14 cellular contexts compared by ENCODE assay signal in the genomic region with DNA sequence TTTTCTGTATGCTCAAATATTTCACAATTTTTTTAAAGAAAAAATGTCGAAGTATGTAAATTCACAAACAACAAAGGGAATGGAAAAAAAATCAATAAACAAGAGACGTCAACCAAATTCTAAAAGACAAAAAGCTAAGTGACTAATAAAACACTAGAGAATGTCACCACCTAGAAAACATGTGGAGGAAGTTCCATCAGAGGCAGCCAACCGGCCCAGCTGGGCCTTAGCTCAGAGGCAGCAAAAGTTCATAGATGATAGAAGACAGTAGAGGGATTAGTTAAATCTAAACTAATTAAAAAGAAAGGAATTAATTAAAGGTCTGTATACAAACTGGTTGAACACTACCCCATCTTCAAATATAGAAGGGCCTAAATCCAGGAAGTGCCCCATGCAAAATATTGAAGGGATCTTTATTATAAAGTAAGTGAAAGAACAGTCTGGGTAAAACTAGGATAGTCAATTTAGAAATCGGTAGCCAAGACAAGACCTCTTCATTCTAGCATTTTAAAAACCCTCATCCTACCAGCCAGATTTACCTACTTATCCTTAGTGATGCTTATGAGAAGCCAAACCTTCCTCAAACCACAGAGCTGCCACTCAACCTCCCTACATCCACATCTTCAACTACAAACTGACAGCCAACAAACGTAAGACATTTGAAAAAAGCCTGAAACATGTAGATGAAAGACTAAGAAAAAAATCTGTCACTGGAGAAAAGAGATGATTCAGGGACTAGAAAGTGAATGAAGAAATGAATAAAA. TPM values are rescaled to one million over a fixed set of nuclear protein-coding genes. Genes with fewer than 3 reads are reported as not detected.
DNase-seq lines count a peak whose midpoint lies in the region; ATAC-seq and TF ChIP-seq lines count a peak whose summit lies in the region.
"Had no signal": no experiment of that assay in that cellular context is flagged by ENCODE, and none has a peak within 500 bp of the region (broad histone marks: within the 10 kb centered on the region; RNA-seq: fewer than 3 reads in every experiment).

No MANE protein-coding gene starts in this region.

- ATAC-seq in natural killer cell treated with Interleukin-12 subunit alpha and Interleukin-12 subunit beta and Interleukin-15 and Interleukin-18, amount 100 ng/mL, for 72 hours: no peak
- no peak for ATAC-seq in GM21515 (IDR thresholded peaks at IDR 0.05; ENCODE audit: unreplicated experiment)

- TF ChIP-seq CTCF in GM12865 (IDR thresholded peaks at IDR 0.05; ENCODE audit: insufficient read depth, low read depth, low read length, missing control alignments) (no peak), RWPE1 (conservative IDR thresholded peaks at IDR 0.05; ENCODE audit: low read depth) (no peak)

- no peaks in the 10 kb centered on the region for H3K27me3 Mint-ChIP-seq in activated CD4-positive, alpha-beta T cell treated with anti-CD3 and anti-CD28 coated beads, Interleukin-2, amount 10 ng/mL, durations not matched to agents 24 days and 14 days
- H3K27me3 Mint-ChIP-seq in activated CD4-positive, alpha-beta memory T cell treated with anti-CD3 and anti-CD28 coated beads, Interleukin-2, amount 10 ng/mL, durations not matched to agents 7 days and 5 days: no peaks in the 10 kb centered on the region
- no peaks in the 10 kb centered on the region for H3K27me3 Mint-ChIP-seq in natural killer cell treated with Interleukin-12 subunit alpha and Interleukin-12 subunit beta and Interleukin-15 and Interleukin-18, amount 100 ng/mL, for 72 hours
- H3K27me3 Mint-ChIP-seq: activated naive CD8-positive, alpha-beta T cell treated with anti-CD3 and anti-CD28 coated beads, Interleukin-2, amount 10 ng/mL, durations not matched to agents 7 days and 5 days; dendritic cell treated with granulocyte-macrophage colony-stimulating factor and Interleukin-4, amounts not matched to agents 40 ng/mL and 50 ng/mL, for 4 days had no signal

- CTCF ChIA-PET in activated CD4-positive, alpha-beta memory T cell treated with anti-CD3 and anti-CD28 coated beads, Interleukin-2, amount 10 ng/mL, durations not matched to agents 7 days and 5 days (lab: Charles Lee): interaction anchor here (1.2 kb wide), 1 partner anchor 26 kb away, joined by 3 read pairs; no protein-coding TSS in a partner anchor
- CTCF ChIA-PET in RWPE1 (lab: Yijun Ruan, JAX): interaction anchor here (0.6 kb wide), 3 partner anchors 17 to 785 kb away, joined by 3 to 4 read pairs (median 3); no protein-coding TSS in a partner anchor

- peak overlapping the region; percentile 69 for H3K27ac Mint-ChIP-seq in activated CD4-positive, alpha-beta T cell treated with anti-CD3 and anti-CD28 coated beads, Interleukin-2, amount 10 ng/mL, durations not matched to agents 24 days and 14 days
- H3K27ac Mint-ChIP-seq in activated CD4-positive, alpha-beta memory T cell treated with anti-CD3 and anti-CD28 coated beads, Interleukin-2, amount 10 ng/mL, durations not matched to agents 7 days and 5 days: peak overlapping the region; percentile 30
- peak overlapping the region; percentile 55 to 69 for H3K27ac Mint-ChIP-seq in natural killer cell treated with Interleukin-12 subunit alpha and Interleukin-12 subunit beta and Interleukin-15 and Interleukin-18, amount 100 ng/mL, for 72 hours
- H3K27ac Mint-ChIP-seq: dendritic cell treated with granulocyte-macrophage colony-stimulating factor and Interleukin-4, amounts not matched to agents 40 ng/mL and 50 ng/mL, for 4 days had no signal

- H3K4me1 Mint-ChIP-seq in activated CD4-positive, alpha-beta T cell treated with anti-CD3 and anti-CD28 coated beads, Interleukin-2, amount 10 ng/mL, durations not matched to agents 24 days and 14 days: peaks cover 22% of the 10 kb centered on the region
- H3K4me1 Mint-ChIP-seq in activated CD4-positive, alpha-beta memory T cell treated with anti-CD3 and anti-CD28 coated beads, Interleukin-2, amount 10 ng/mL, durations not matched to agents 7 days and 5 days: peaks cover 24% of the 10 kb centered on the region
- peaks cover 19 to 25% of the 10 kb centered on the region in 2 donors for H3K4me1 Mint-ChIP-seq in natural killer cell treated with Interleukin-12 subunit alpha and Interleukin-12 subunit beta and Interleukin-15 and Interleukin-18, amount 100 ng/mL, for 72 hours (ENCODE audit: low read depth in 2 of 2)

- H3K36me3 Mint-ChIP-seq in activated CD4-positive, alpha-beta T cell treated with anti-CD3 and anti-CD28 coated beads, Interleukin-2, amount 10 ng/mL, durations not matched to agents 24 days and 14 days (ENCODE audit: low read depth): peaks cover 46% of the 10 kb centered on the region
- peaks cover 49% of the 10 kb centered on the region for H3K36me3 Mint-ChIP-seq in activated CD4-positive, alpha-beta memory T cell treated with anti-CD3 and anti-CD28 coated beads, Interleukin-2, amount 10 ng/mL, durations not matched to agents 7 days and 5 days (ENCODE audit: low read depth)
- peaks cover 22% of the 10 kb centered on the region for H3K36me3 Mint-ChIP-seq in natural killer cell treated with Interleukin-12 subunit alpha and Interleukin-12 subunit beta and Interleukin-15 and Interleukin-18, amount 100 ng/mL, for 72 hours

- no peak overlapping the region for H3K4me3 ChIP-seq in GM12865 (ENCODE audit: low read depth, low read length)
- H3K4me3 ChIP-seq: SJCRH30 had no signal

- no peaks in the 10 kb centered on the region for H3K9me3 Mint-ChIP-seq in activated CD4-positive, alpha-beta T cell treated with anti-CD3 and anti-CD28 coated beads, Interleukin-2, amount 10 ng/mL, durations not matched to agents 24 days and 14 days
- no peaks in the 10 kb centered on the region for H3K9me3 Mint-ChIP-seq in activated CD4-positive, alpha-beta memory T cell treated with anti-CD3 and anti-CD28 coated beads, Interleukin-2, amount 10 ng/mL, durations not matched to agents 7 days and 5 days
- no peaks in the 10 kb centered on the region for H3K9me3 Mint-ChIP-seq in natural killer cell treated with Interleukin-12 subunit alpha and Interleukin-12 subunit beta and Interleukin-15 and Interleukin-18, amount 100 ng/mL, for 72 hours
- H3K9me3 Mint-ChIP-seq: activated naive CD8-positive, alpha-beta T cell treated with anti-CD3 and anti-CD28 coated beads, Interleukin-2, amount 10 ng/mL, durations not matched to agents 7 days and 5 days; dendritic cell treated with granulocyte-macrophage colony-stimulating factor and Interleukin-4, amounts not matched to agents 40 ng/mL and 50 ng/mL, for 4 days had no signal

- no peak overlapping the region for H3K4me3 Mint-ChIP-seq in activated CD4-positive, alpha-beta T cell treated with anti-CD3 and anti-CD28 coated beads, Interleukin-2, amount 10 ng/mL, durations not matched to agents 24 days and 14 days
- H3K4me3 Mint-ChIP-seq in activated CD4-positive, alpha-beta memory T cell treated with anti-CD3 and anti-CD28 coated beads, Interleukin-2, amount 10 ng/mL, durations not matched to agents 7 days and 5 days: no peak overlapping the region
- no peak overlapping the region for H3K4me3 Mint-ChIP-seq in natural killer cell treated with Interleukin-12 subunit alpha and Interleukin-12 subunit beta and Interleukin-15 and Interleukin-18, amount 100 ng/mL, for 72 hours
- H3K4me3 Mint-ChIP-seq: activated naive CD8-positive, alpha-beta T cell treated with anti-CD3 and anti-CD28 coated beads, Interleukin-2, amount 10 ng/mL, durations not matched to agents 7 days and 5 days; dendritic cell treated with granulocyte-macrophage colony-stimulating factor and Interleukin-4, amounts not matched to agents 40 ng/mL and 50 ng/mL, for 4 days had no signal

- intact Hi-C loops in activated CD4-positive, alpha-beta T cell treated with anti-CD3 and anti-CD28 coated beads, Interleukin-2, amount 10 ng/mL, durations not matched to agents 24 days and 14 days (cut with micrococcal nuclease): no loop called here

- DNase-seq in activated CD4-positive, alpha-beta T cell treated with anti-CD3 and anti-CD28 coated beads, Interleukin-2, amount 10 ng/mL, durations not matched to agents 24 days and 14 days: peak; percentile 47
- no peak for DNase-seq in activated CD4-positive, alpha-beta T cell treated with anti-CD3 and anti-CD28 coated beads, Interleukin-2, amount 50 U/mL, for 48 hours
- DNase-seq in GM12865 (ENCODE audit: low read depth): peak; percentile 28
- DNase-seq in activated CD4-positive, alpha-beta memory T cell treated with anti-CD3 and anti-CD28 coated beads, Interleukin-2, amount 10 ng/mL, durations not matched to agents 7 days and 5 days: no peak
- no peak for DNase-seq in natural killer cell treated with Interleukin-12 subunit alpha and Interleukin-12 subunit beta and Interleukin-15 and Interleukin-18, amount 100 ng/mL, for 72 hours (ENCODE audit: low spot score)
- DNase-seq in putamen (ENCODE audit: low spot score): no peak
- DNase-seq in RWPE1 (ENCODE audit: low spot score): no peak
- DNase-seq: activated naive CD8-positive, alpha-beta T cell treated with anti-CD3 and anti-CD28 coated beads, Interleukin-2, amount 10 ng/mL, durations not matched to agents 7 days and 5 days; COR-L47; NCI-H524 had no signal

- no peak overlapping the region for H3K27ac ChIP-seq in RWPE1
- H3K27ac ChIP-seq: epithelial cell of prostate, SJCRH30 had no signal

- POLR2A ChIA-PET in activated CD4-positive, alpha-beta memory T cell treated with anti-CD3 and anti-CD28 coated beads, Interleukin-2, amount 10 ng/mL, durations not matched to agents 7 days and 5 days (lab: Charles Lee): interaction anchor here (0.8 to 2.2 kb wide), 7 partner anchors 9 to 156 kb away, joined by 3 to 8 read pairs (median 5); no protein-coding TSS in a partner anchor
- POLR2A ChIA-PET in RWPE1 (lab: Yijun Ruan, JAX; ENCODE audit: low non-redundant PET): no interaction called here

RNA-seq across cellular contexts. Expression of a gene that starts 23.7 kb away (rescaled TPM):
- total RNA-seq in activated CD4-positive, alpha-beta T cell treated with anti-CD3 and anti-CD28 coated beads, Interleukin-2, amount 10 ng/mL, durations not matched to agents 24 days and 14 days: 63.2 and 66.0 TPM in 2 replicates
- 10 to 100 TPM; 36.5 to 37.8 TPM for total RNA-seq in activated CD4-positive, alpha-beta memory T cell treated with anti-CD3 and anti-CD28 coated beads, Interleukin-2, amount 10 ng/mL, durations not matched to agents 7 days and 5 days
- total RNA-seq in natural killer cell treated with Interleukin-12 subunit alpha and Interleukin-12 subunit beta and Interleukin-15 and Interleukin-18, amount 100 ng/mL, for 72 hours: 10 to 100 TPM; 40.6 to 46.1 TPM

RNA-seq across cellular contexts. Expression of a gene that starts 55.5 kb away (rescaled TPM):
- total RNA-seq in activated CD4-positive, alpha-beta T cell treated with anti-CD3 and anti-CD28 coated beads, Interleukin-2, amount 10 ng/mL, durations not matched to agents 24 days and 14 days: 0.33 and 0.36 TPM in 2 replicates
- total RNA-seq in activated CD4-positive, alpha-beta memory T cell treated with anti-CD3 and anti-CD28 coated beads, Interleukin-2, amount 10 ng/mL, durations not matched to agents 7 days and 5 days: under 1 TPM; 0.30 to 0.33 TPM
- total RNA-seq in natural killer cell treated with Interleukin-12 subunit alpha and Interleukin-12 subunit beta and Interleukin-15 and Interleukin-18, amount 100 ng/mL, for 72 hours: under 1 TPM; 0.45 to 0.50 TPM

Comparison
In these comparisons a context has a peak if more than half of its experiments do, and no peak if none do; other contexts are left out.
1. DNase-seq: peak in activated CD4-positive, alpha-beta T cell treated with anti-CD3 and anti-CD28 coated beads, Interleukin-2, amount 10 ng/mL, durations not matched to agents 24 days and 14 days (single experiment) and GM12865 (single experiment); none in activated CD4-positive, alpha-beta T cell treated with anti-CD3 and anti-CD28 coated beads, Interleukin-2, amount 50 U/mL, for 48 hours (0 of 2), activated CD4-positive, alpha-beta memory T cell treated with anti-CD3 and anti-CD28 coated beads, Interleukin-2, amount 10 ng/mL, durations not matched to agents 7 days and 5 days (single experiment), natural killer cell treated with Interleukin-12 subunit alpha and Interleukin-12 subunit beta and Interleukin-15 and Interleukin-18, amount 100 ng/mL, for 72 hours (single experiment), putamen (single experiment) and RWPE1 (single experiment).
2. Peak in every context shown above with its lines, with median percentiles within 50 percentile points of each other: H3K27ac Mint-ChIP-seq.